In the genomic region with DNA sequence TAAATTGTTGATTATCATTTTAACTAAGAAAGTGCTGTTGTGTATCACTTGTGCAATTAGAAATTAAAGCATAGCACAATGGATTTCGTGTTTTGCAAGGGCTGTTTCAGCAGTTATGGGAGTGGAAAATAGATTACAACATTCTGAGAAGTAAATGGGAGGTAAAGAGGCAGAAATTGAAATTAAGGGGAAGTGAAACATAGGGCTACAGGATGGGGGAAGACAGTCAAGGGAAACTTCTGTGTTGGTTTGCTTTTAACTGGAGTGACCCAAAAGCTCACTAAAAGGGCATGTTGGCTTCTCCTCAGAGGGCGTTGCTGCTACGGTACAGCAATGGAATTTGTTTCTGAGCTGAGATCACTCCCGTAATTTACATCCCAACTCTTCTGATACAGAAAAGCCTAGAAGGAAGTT, we compare ENCODE assay signal across 8 cellular contexts.
A peak's percentile ranks its signal among the peaks of the same experiment; 100 is the strongest.
DNase-seq lines count a peak whose midpoint lies in the region; ATAC-seq and TF ChIP-seq lines count a peak whose summit lies in the region.

No MANE protein-coding gene starts in this region.

- peaks cover 5% of the 10 kb centered on the region for H3K4me1 ChIP-seq in endodermal cell (ENCODE audit: control insufficient read depth, insufficient read depth, low read length)
- no peaks in the 10 kb centered on the region for H3K4me1 ChIP-seq in thymus (ENCODE audit: control insufficient read depth, insufficient read depth, low read length)

- H3K4me1 Mint-ChIP-seq in endodermal cell (peaks cover 20% of the 10 kb centered on the region), natural killer cell (peaks cover 9 to 13% of the 10 kb centered on the region in 2 donors)

- H3K9me3 Mint-ChIP-seq in endodermal cell = peaks cover 10% of the 10 kb centered on the region
- no peaks in the 10 kb centered on the region for H3K9me3 Mint-ChIP-seq in natural killer cell

- WGBS in endodermal cell (ENCODE audit: insufficient coverage in 1 of 2, insufficient read length in 1 of 2), 2 experiments = 94 to 95% methylated on average over 2 to 4 of the region's 4 CpGs
- 45% methylated on average over 4 of the region's 4 CpGs for WGBS in thymus

- H3K4me3 Mint-ChIP-seq in endodermal cell = no peak overlapping the region
- H3K4me3 Mint-ChIP-seq in natural killer cell = no peak overlapping the region

- no peaks in the 10 kb centered on the region for H3K27me3 ChIP-seq in endodermal cell (ENCODE audit: control insufficient read depth, insufficient read depth, low read length, poor library complexity, severe bottlenecking)
- no peaks in the 10 kb centered on the region for H3K27me3 ChIP-seq in thymus (ENCODE audit: control insufficient read depth, insufficient read depth)

- H3K4me3 ChIP-seq in endodermal cell (ENCODE audit: low read length) (no peak overlapping the region), thymus (ENCODE audit: low read length) (no peak overlapping the region)

- H3K36me3 ChIP-seq in endodermal cell (ENCODE audit: control insufficient read depth, insufficient read depth, low read length) (no peaks in the 10 kb centered on the region), thymus (ENCODE audit: control insufficient read depth, insufficient read depth) (no peaks in the 10 kb centered on the region)

- intact Hi-C loops in natural killer cell (cut with micrococcal nuclease) = no loop called here

- TF ChIP-seq CTCF in GM20000 (IDR thresholded peaks at IDR 0.05; ENCODE audit: extremely low read depth, missing control alignments) (no peak), endodermal cell (conservative IDR thresholded peaks at IDR 0.05) (no peak), natural killer cell (IDR thresholded peaks at IDR 0.05) (no peak)

- H3K27ac Mint-ChIP-seq in endodermal cell = no peak overlapping the region
- no peak overlapping the region for H3K27ac Mint-ChIP-seq in natural killer cell

- H3K27me3 Mint-ChIP-seq in endodermal cell (ENCODE audit: insufficient read depth) (no peaks in the 10 kb centered on the region), natural killer cell (ENCODE audit: low read depth in 2 of 2) (no peaks in the 10 kb centered on the region)

- peak; percentile 48 for DNase-seq in GM20000 (ENCODE audit: low spot score)
- peak; percentile 1 for DNase-seq in endodermal cell
- DNase-seq in stimulated activated CD4-positive, alpha-beta T cell treated with anti-CD3 and anti-CD28 coated beads, Interleukin-4, amount 100 ng/mL, for 1 hour = no peak
- no peak for DNase-seq in natural killer cell
- DNase-seq in HUDEP-2 (lab: John Stamatoyannopoulos, UW; ENCODE audit: unreplicated experiment in 76 of 76) = no peak

- no peak overlapping the region for H3K27ac ChIP-seq in endodermal cell (ENCODE audit: low read depth, low read length)
- H3K27ac ChIP-seq in thymus (ENCODE audit: low read depth) = peak overlapping the region; percentile 65

- H3K9me3 ChIP-seq in endodermal cell (ENCODE audit: control insufficient read depth, low read length) (peaks cover 12% of the 10 kb centered on the region), thymus (ENCODE audit: control insufficient read depth) (no peaks in the 10 kb centered on the region)

- H3K36me3 Mint-ChIP-seq in endodermal cell (ENCODE audit: low read depth) (no peaks in the 10 kb centered on the region), natural killer cell (no peaks in the 10 kb centered on the region)

- peak; percentile 45 for ATAC-seq in HG03565 (IDR thresholded peaks at IDR 0.05; ENCODE audit: unreplicated experiment)
- ATAC-seq in activated CD4-positive, CD25-positive, alpha-beta regulatory T cell treated with anti-CD3 and anti-CD28 coated beads, Interleukin-2, amount 50 U/mL, for 24 hours = no peak
- ATAC-seq in natural killer cell = no peak

- no peak overlapping the region for H3K9ac ChIP-seq in endodermal cell (ENCODE audit: extremely low read depth, low read length, poor library complexity, severe bottlenecking)

Comparison
In these comparisons a context has a peak if more than half of its experiments do, and no peak if none do; other contexts are left out.
1. DNase-seq: peak in GM20000 (single experiment) and endodermal cell (single experiment); none in stimulated activated CD4-positive, alpha-beta T cell treated with anti-CD3 and anti-CD28 coated beads, Interleukin-4, amount 100 ng/mL, for 1 hour (single experiment), natural killer cell (single experiment) and HUDEP-2 (0 of 76).